8 cellular contexts compared by ENCODE assay signal in the genomic region with DNA sequence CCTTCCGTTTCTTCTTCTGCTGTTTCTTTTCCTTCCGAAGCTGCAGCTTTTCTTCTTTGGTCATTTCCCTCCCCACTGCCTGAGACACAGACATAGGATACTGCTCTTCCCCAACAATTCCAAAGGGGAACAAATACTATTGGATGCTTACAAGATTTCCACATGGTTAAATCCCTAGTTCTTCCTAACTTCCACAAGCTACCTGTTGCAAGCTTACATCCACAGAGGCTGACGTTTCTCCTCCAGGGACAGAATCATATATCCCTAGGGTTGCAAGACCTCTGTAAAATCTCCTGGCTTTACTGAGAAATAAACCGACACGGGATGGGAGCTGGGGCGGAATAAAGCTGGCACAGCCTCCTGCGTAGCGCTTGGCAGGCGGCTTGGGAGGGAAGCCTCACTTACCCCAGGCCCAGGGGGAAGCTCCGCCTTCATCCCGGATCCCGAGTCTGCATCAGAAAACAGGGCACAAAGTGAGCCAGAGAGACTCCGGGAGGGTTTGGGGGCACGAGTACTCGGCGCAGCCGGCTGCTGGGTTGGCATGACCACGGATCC. TPM values are rescaled to one million over a fixed set of nuclear protein-coding genes. Genes with fewer than 3 reads are reported as not detected.
DNase-seq lines count a peak whose midpoint lies in the region; ATAC-seq, FAIRE-seq and TF ChIP-seq lines count a peak whose summit lies in the region.

No MANE protein-coding gene starts in this region.

- RAD21 ChIA-PET in HCT116 (lab: Charles Lee; ENCODE audit: low non-redundant PET in 1 of 2, low total read pairs in 2 of 2, uncharacterized antibody in 2 of 2, unreplicated experiment in 2 of 2), result interaction anchor here in 1 of 2 experiments (1.4 kb wide), 1 partner anchor 67 kb away, joined by 4 read pairs; no protein-coding TSS in a partner anchor

- H3K79me2 ChIP-seq in HCT116 (ENCODE audit: insufficient read depth, low read length), result peaks cover 53% of the 10 kb centered on the region

- H3K36me3 ChIP-seq in ES-I3 (ENCODE audit: insufficient read depth, low read length) (peaks cover 34% of the 10 kb centered on the region), HCT116 (ENCODE audit: control insufficient read depth in 1 of 2, insufficient read depth in 2 of 2, low read length in 2 of 2) (peaks cover 23 to 45% of the 10 kb centered on the region in 2 experiments; a peak in 3 of 4 replicates), kidney (ENCODE audit: control insufficient read depth in 1 of 2, insufficient read depth in 2 of 2, low read length in 2 of 2) (peaks cover 32 to 39% of the 10 kb centered on the region in 2 donors)

- H3K9ac ChIP-seq in ES-I3 (ENCODE audit: low read depth, low read length) (peak overlapping the region; percentile 88), HCT116 (ENCODE audit: low read length) (peak overlapping the region; percentile 83), kidney (ENCODE audit: low read length in 2 of 2) (peak overlapping the region; percentile 71 to 92)

- in situ Hi-C loops in KBM-7 (cut with MboI; ENCODE audit: low pct_unique_long_range_greater_than_20kb, low sequenced_read_pairs), result no loop called here

- no peak for TF ChIP-seq RAD21 in HCT116 (IDR thresholded peaks at IDR 0.05; ENCODE audit: low read depth)

- H3K9me2 ChIP-seq in HCT116 (ENCODE audit: insufficient read depth), result no peaks in the 10 kb centered on the region

- ATAC-seq in HCT116, result peak; percentile 43
- ATAC-seq in central memory CD8-positive, alpha-beta T cell (replicated peaks; ENCODE audit: extremely low read depth, poor library complexity, severe bottlenecking), result no peak
- ATAC-seq in stimulated activated memory B cell treated with anti-CD40 and anti-IgM and Interleukin-4, amounts not matched to agents 10 μg/mL and 1 μg/mL and 100 μg/mL, for 72 hours, result no peak

- TF ChIP-seq POLR2A in HCT116 (IDR thresholded peaks at IDR 0.05; ENCODE audit: borderline replicate concordance, extremely low read depth, insufficient read depth, insufficient read length), result no peak

- peaks cover 45% of the 10 kb centered on the region for H3K4me1 Mint-ChIP-seq in central memory CD8-positive, alpha-beta T cell
- peaks cover 34% of the 10 kb centered on the region for H3K4me1 Mint-ChIP-seq in stimulated activated memory B cell treated with anti-CD40 and anti-IgM and Interleukin-4, amounts not matched to agents 10 μg/mL and 1 μg/mL and 100 μg/mL, for 72 hours

- CTCF ChIA-PET in HCT116 (lab: Charles Lee), result interaction anchor here (1.0 to 1.9 kb wide), 3 partner anchors 11 to 67 kb away, joined by 4 to 7 read pairs (median 5); partner anchors contain the start of genes GTF3C2 and ZNF513

- H3K4me3 ChIP-seq in HCT116 (replicated peaks in 1 of 2; ENCODE audit: low read depth in 1 of 2, low read length in 2 of 2) (peak overlapping the region; percentile 64 to 96), kidney (ENCODE audit: low read length in 2 of 2) (peak overlapping the region; percentile 78 to 97)

- no peaks in the 10 kb centered on the region for H3K27me3 Mint-ChIP-seq in central memory CD8-positive, alpha-beta T cell
- no peaks in the 10 kb centered on the region for H3K27me3 Mint-ChIP-seq in stimulated activated memory B cell treated with anti-CD40 and anti-IgM and Interleukin-4, amounts not matched to agents 10 μg/mL and 1 μg/mL and 100 μg/mL, for 72 hours

- intact Hi-C loops in HCT116 (cut with micrococcal nuclease), result loop anchor here (1.0 to 5.0 kb wide), 3 partner anchors 11 to 47 kb away; partner anchors contain the start of genes GTF3C2, MPV17 and ZNF513
- intact Hi-C loops in kidney (cut with DNase I), result no loop called here

- no peak for TF ChIP-seq CTCF in HCT116 (IDR thresholded peaks at IDR 0.05 in 2 of 3, conservative IDR thresholded peaks at IDR 0.05 in 1 of 3; ENCODE audit: borderline replicate concordance in 1 of 3, insufficient read depth in 1 of 3, low read depth in 2 of 3, low read length in 2 of 3)
- no peak for TF ChIP-seq CTCF in kidney (IDR thresholded peaks at IDR 0.05; ENCODE audit: borderline replicate concordance, extremely low read depth, insufficient read depth)

- H3K4me3 Mint-ChIP-seq in central memory CD8-positive, alpha-beta T cell, result peak overlapping the region; percentile 86
- peak overlapping the region; percentile 87 for H3K4me3 Mint-ChIP-seq in stimulated activated memory B cell treated with anti-CD40 and anti-IgM and Interleukin-4, amounts not matched to agents 10 μg/mL and 1 μg/mL and 100 μg/mL, for 72 hours

- H3K9me3 ChIP-seq in ES-I3 (ENCODE audit: control insufficient read depth, insufficient read depth, low read length) (no peaks in the 10 kb centered on the region), HCT116 (ENCODE audit: control insufficient read depth in 1 of 2, insufficient read depth in 1 of 2, low read depth in 1 of 2, low read length in 2 of 2) (no peaks in the 10 kb centered on the region), kidney (ENCODE audit: control insufficient read depth in 1 of 2, low read length in 2 of 2) (no peaks in the 10 kb centered on the region)

- BruUV-seq in HCT116 (replicated peaks; lab: Mats Ljungman, UMichigan), result TSS peak; percentile 51

- no peaks in the 10 kb centered on the region for H4K20me1 ChIP-seq in HCT116 (ENCODE audit: insufficient read depth)

- POLR2A ChIA-PET in HCT116 (lab: Charles Lee), result interaction anchor here (1.1 to 3.9 kb wide), 4 partner anchors 9 to 46 kb away, joined by 4 to 14 read pairs (median 5); partner anchors contain the start of genes GTF3C2 and MPV17

- H2AFZ ChIP-seq in HCT116 (ENCODE audit: low read depth, low read length, poor library complexity, severe bottlenecking), result no peak overlapping the region

- H3K4me1 ChIP-seq in ES-I3 (ENCODE audit: insufficient read depth, low read length) (peaks cover 18% of the 10 kb centered on the region), HCT116 (ENCODE audit: control insufficient read depth in 1 of 2, insufficient read depth in 2 of 2, low read length in 2 of 2) (peaks cover 10 to 29% of the 10 kb centered on the region in 2 experiments; a peak in 3 of 4 replicates), kidney (ENCODE audit: control insufficient read depth in 1 of 2, insufficient read depth in 1 of 2, low read depth in 1 of 2, low read length in 2 of 2) (peaks cover 15 to 16% of the 10 kb centered on the region in 2 donors)

- H3K4me2 ChIP-seq in HCT116 (ENCODE audit: low read length), result peak overlapping the region; percentile 85

- peaks cover 27% of the 10 kb centered on the region for H3K36me3 Mint-ChIP-seq in central memory CD8-positive, alpha-beta T cell (ENCODE audit: insufficient read depth)
- peaks cover 50% of the 10 kb centered on the region for H3K36me3 Mint-ChIP-seq in stimulated activated memory B cell treated with anti-CD40 and anti-IgM and Interleukin-4, amounts not matched to agents 10 μg/mL and 1 μg/mL and 100 μg/mL, for 72 hours

- H3K27me3 ChIP-seq in HCT116 (ENCODE audit: insufficient read depth, low read length), result no peaks in the 10 kb centered on the region

- peak overlapping the region; percentile 91 for H3K27ac Mint-ChIP-seq in central memory CD8-positive, alpha-beta T cell (ENCODE audit: low read depth)
- peak overlapping the region; percentile 78 for H3K27ac Mint-ChIP-seq in stimulated activated memory B cell treated with anti-CD40 and anti-IgM and Interleukin-4, amounts not matched to agents 10 μg/mL and 1 μg/mL and 100 μg/mL, for 72 hours

- no peak for DNase-seq in HCT116 (ENCODE audit: low read depth, low spot score)
- DNase-seq in NOMO-1 treated with dmso at 0.1 percent for 144 hours (lab: John Stamatoyannopoulos, UW; ENCODE audit: unreplicated experiment), result peak; percentile 2
- no peak for DNase-seq in central memory CD8-positive, alpha-beta T cell (ENCODE audit: low spot score in 2 of 2)
- no peak for DNase-seq in kidney
- DNase-seq in KBM-7, result no peak
- no peak for DNase-seq in T1000 (lab: John Stamatoyannopoulos, UW)

- FAIRE-seq in kidney (lab: Jason Lieb, UNC), result no peak

- no peaks in the 10 kb centered on the region for H3K9me3 Mint-ChIP-seq in central memory CD8-positive, alpha-beta T cell
- H3K9me3 Mint-ChIP-seq in stimulated activated memory B cell treated with anti-CD40 and anti-IgM and Interleukin-4, amounts not matched to agents 10 μg/mL and 1 μg/mL and 100 μg/mL, for 72 hours, result no peaks in the 10 kb centered on the region

- peak overlapping the region; percentile 85 for H3K27ac ChIP-seq in HCT116 (ENCODE audit: low read depth, low read length)
- H3K27ac ChIP-seq in kidney (ENCODE audit: low read depth in 2 of 2, low read length in 2 of 2), result peak overlapping the region; percentile 85 to 91

RNA-seq across cellular contexts. Expression of gene EIF2B4, which starts 0.6 kb away (rescaled TPM):
- total RNA-seq in HCT116 (2021; ENCODE audit: unreplicated experiment), result 43.8 TPM
- polyA plus RNA-seq in HCT116 (2012), result 58.0 and 63.5 TPM in 2 replicates
- total RNA-seq in kidney, result 35.8 TPM
- 49.6 TPM for polyA plus RNA-seq in kidney (ENCODE audit: insufficient read depth, low read depth, low replicate concordance)

RNA-seq across cellular contexts. Expression of gene SNX17, which starts 0.9 kb away (rescaled TPM):
- total RNA-seq in HCT116 (2021; ENCODE audit: unreplicated experiment) (90.5 TPM), kidney (98.7 TPM)
- 65.3 and 73.1 TPM in 2 replicates for polyA plus RNA-seq in HCT116 (2012)
- 115 TPM for polyA plus RNA-seq in kidney (ENCODE audit: insufficient read depth, low read depth, low replicate concordance)

RNA-seq across cellular contexts. Expression of gene ZNF513, which starts 11.0 kb away (rescaled TPM):
- total RNA-seq in HCT116 (2021; ENCODE audit: unreplicated experiment), result 12.8 TPM
- polyA plus RNA-seq in HCT116 (2012), result 11.2 and 13.2 TPM in 2 replicates
- 23.6 TPM for total RNA-seq in kidney
- 18.8 TPM for polyA plus RNA-seq in kidney (ENCODE audit: insufficient read depth, low read depth, low replicate concordance)

RNA-seq across cellular contexts. Expression of gene GTF3C2, which starts 13.0 kb away (rescaled TPM):
- total RNA-seq in HCT116 (2021; ENCODE audit: unreplicated experiment), result 88.2 TPM
- 46.5 and 55.2 TPM in 2 replicates for polyA plus RNA-seq in HCT116 (2012)
- total RNA-seq in kidney, result 59.3 TPM
- polyA plus RNA-seq in kidney (ENCODE audit: insufficient read depth, low read depth, low replicate concordance), result 38.3 TPM

RNA-seq across cellular contexts. Expression of gene PPM1G, which starts 39.8 kb away (rescaled TPM):
- total RNA-seq in HCT116 (2021; ENCODE audit: unreplicated experiment) (140 TPM), kidney (60.7 TPM)
- polyA plus RNA-seq in HCT116 (2012), result 145 and 152 TPM in 2 replicates
- 50.7 TPM for polyA plus RNA-seq in kidney (ENCODE audit: insufficient read depth, low read depth, low replicate concordance)
